ENCODE assay signal across 17 cellular contexts in the genomic region with DNA sequence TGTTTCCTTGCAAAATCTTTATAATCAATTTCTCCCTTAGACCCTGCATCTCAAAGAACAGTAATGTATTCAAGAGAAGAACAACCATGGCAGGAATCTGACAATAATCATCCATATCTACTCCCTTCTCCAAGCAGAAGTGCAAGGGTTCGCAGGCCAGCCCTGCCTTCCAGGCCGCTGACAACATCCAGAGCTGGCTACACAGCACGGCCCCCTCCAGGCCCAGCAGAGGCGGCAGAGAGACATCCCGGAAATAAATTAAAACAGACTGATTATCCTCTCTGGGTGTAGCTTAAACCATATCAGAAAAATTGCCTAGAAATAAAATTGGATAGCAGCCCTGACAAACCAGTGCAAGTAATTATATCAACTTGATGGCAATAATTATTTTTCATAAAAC.
DNase-seq lines count a peak whose midpoint lies in the region; ATAC-seq and TF ChIP-seq lines count a peak whose summit lies in the region.
"Had no signal": no experiment of that assay in that cellular context is flagged by ENCODE, and none has a peak within 500 bp of the region (broad histone marks: within the 10 kb centered on the region; RNA-seq: fewer than 3 reads in every experiment).

No MANE protein-coding gene starts in this region.

- ATAC-seq in left colon (peak; percentile 79), HG03432 (IDR thresholded peaks at IDR 0.05; ENCODE audit: unreplicated experiment) (no peak)
- ATAC-seq: PC-3 had no signal

- H3K36me3 ChIP-seq in left ventricle myocardium inferior: no peaks in the 10 kb centered on the region

- no peak overlapping the region for H3K27ac ChIP-seq in left ventricle myocardium inferior (replicated peaks)
- H3K27ac ChIP-seq: RWPE1 had no signal

- no peaks in the 10 kb centered on the region for H3K4me1 ChIP-seq in left ventricle myocardium inferior

- DNase-seq in left ventricle myocardium inferior: no peak
- DNase-seq in cardiac septum (ENCODE audit: low spot score): no peak
- no peak for DNase-seq in choroid plexus epithelial cell (ENCODE audit: low read depth)
- peak in 1 of 2 donors; percentile 37 for DNase-seq in left colon
- DNase-seq in NCI-H1694 (lab: John Stamatoyannopoulos, UW): no peak
- DNase-seq in GOT3 (lab: John Stamatoyannopoulos, UW): no peak
- DNase-seq: AML-193, DMS79, H7, HFFc6, NCI-H1417 treated with DMSO at 0.1 percent for 48 hours, NCI-H2029, NCI-H345, NCI-H524 treated with DMSO at 0.1 percent for 48 hours, PC-3 had no signal

- TF ChIP-seq CTCF in left ventricle myocardium inferior (IDR thresholded peaks at IDR 0.05; ENCODE audit: borderline replicate concordance) (peak; percentile 40), choroid plexus epithelial cell (conservative IDR thresholded peaks at IDR 0.05; ENCODE audit: low read depth, low read length) (peak; percentile 41)

- H3K27me3 ChIP-seq in left ventricle myocardium inferior (ENCODE audit: low read depth): no peaks in the 10 kb centered on the region

- intact Hi-C loops in left ventricle myocardium inferior (cut with micrococcal nuclease): no loop called here
- intact Hi-C loops in cardiac septum (cut with DNase I): no loop called here
- intact Hi-C loops in left colon (cut with DNase I, micrococcal nuclease): no loop called here

- H3K4me3 ChIP-seq in left ventricle myocardium inferior (no peak overlapping the region), choroid plexus epithelial cell (ENCODE audit: low read depth, low read length) (no peak overlapping the region)

- H3K9me3 ChIP-seq in left ventricle myocardium inferior (replicated peaks): peaks cover 5% of the 10 kb centered on the region
